In genomic region chr20:57659789-57660509, GRCh38 we compare ENCODE assay signal across 14 cellular contexts. TPM values are rescaled to one million over a fixed set of nuclear protein-coding genes. Genes with fewer than 3 reads are reported as not detected.
A peak's percentile ranks its signal among the peaks of the same experiment; 100 is the strongest.
DNase-seq lines count a peak whose midpoint lies in the region; ATAC-seq, FAIRE-seq and TF ChIP-seq lines count a peak whose summit lies in the region.
"Had no signal": no experiment of that assay in that cellular context is flagged by ENCODE, and none has a peak within 500 bp of the region (broad histone marks: within the 10 kb centered on the region; RNA-seq: fewer than 3 reads in every experiment).

No MANE protein-coding gene starts in this region.

- no peak for TF ChIP-seq EP300 in H1 (IDR thresholded peaks at IDR 0.05; ENCODE audit: borderline replicate concordance in 1 of 2, low read depth in 2 of 2, low read length in 2 of 2)

- no peak overlapping the region for H2BK20ac ChIP-seq in H1 (ENCODE audit: low read length)

- no peaks in the 10 kb centered on the region for H3K36me3 Mint-ChIP-seq in neural progenitor cell
- peaks cover 22% of the 10 kb centered on the region for H3K36me3 Mint-ChIP-seq in stimulated activated memory B cell treated with anti-CD40 and anti-IgM and Interleukin-4, amounts not matched to agents 10 μg/mL and 1 μg/mL and 100 μg/mL, for 72 hours

- no peak overlapping the region for H4K91ac ChIP-seq in H1 (replicated peaks; ENCODE audit: insufficient read length, low read length)

- TF ChIP-seq CTCF in right atrium auricular region (IDR thresholded peaks at IDR 0.05) (no peak), H1 (IDR thresholded peaks at IDR 0.05; ENCODE audit: control extremely low read depth in 1 of 3, insufficient read depth in 1 of 3, low read depth in 1 of 3, low read length in 3 of 3) (no peak), neural progenitor cell (IDR thresholded peaks at IDR 0.05) (no peak)

- H2AFZ ChIP-seq in H1 (ENCODE audit: low read length) (no peak overlapping the region), neural progenitor cell (replicated peaks) (no peak overlapping the region)
- H2AFZ ChIP-seq: hepatocyte had no signal

- H3K9me3 ChIP-seq in right atrium auricular region, result no peaks in the 10 kb centered on the region
- H3K9me3 ChIP-seq in H1 (ENCODE audit: insufficient read depth in 2 of 2, low read depth in 1 of 2, low read length in 1 of 2), result no peaks in the 10 kb centered on the region
- H3K9me3 ChIP-seq in neural progenitor cell (ENCODE audit: low read depth), result no peaks in the 10 kb centered on the region

- no peak for ATAC-seq in Right ventricle myocardium superior (ENCODE audit: poor library complexity)
- no peak for ATAC-seq in GM18909 (IDR thresholded peaks at IDR 0.05; ENCODE audit: poor library complexity, unreplicated experiment)
- ATAC-seq in stimulated activated memory B cell treated with anti-CD40 and anti-IgM and Interleukin-4, amounts not matched to agents 10 μg/mL and 1 μg/mL and 100 μg/mL, for 72 hours, result no peak

- H2BK12ac ChIP-seq in H1 (ENCODE audit: low read depth, low read length), result 0 out of 2 replicates have a peak overlapping the region, but pooled peaks have one; percentile 68

- H3K79me1 ChIP-seq in H1 (ENCODE audit: low read depth, low read length), result peaks cover 16% of the 10 kb centered on the region

- no peak overlapping the region for H3K23ac ChIP-seq in H1 (ENCODE audit: insufficient read length)

- CTCF ChIA-PET in H1 (lab: Charles Lee; ENCODE audit: partially characterized antibody), result interaction anchor here (0.6 to 1.6 kb wide), 6 partner anchors 8 to 521 kb away, joined by 3 to 6 read pairs (median 4); no protein-coding TSS in a partner anchor

- H3K18ac ChIP-seq in H1 (ENCODE audit: extremely low read depth, low read length), result no peak overlapping the region; the same call in 1 of the 2 replicates

- H4K5ac ChIP-seq in H1 (ENCODE audit: insufficient read length, low read depth, low read length), result no peak overlapping the region

- H2BK15ac ChIP-seq in H1 (ENCODE audit: low read length), result no peak overlapping the region

- peaks cover 0 to 27% of the 10 kb centered on the region in 2 donors for H3K4me1 ChIP-seq in right atrium auricular region
- H3K4me1 ChIP-seq in H1 (replicated peaks in 1 of 4; ENCODE audit: control insufficient read depth in 3 of 4, insufficient read depth in 4 of 4, low read length in 3 of 4), result peaks cover 0 to 13% (median 0%) of the 10 kb centered on the region in 4 experiments; a peak in 4 of 7 replicates
- H3K4me1 ChIP-seq in neural progenitor cell, result peaks cover 7% of the 10 kb centered on the region

- H3K4me2 ChIP-seq in H1 (ENCODE audit: insufficient read depth in 1 of 2, low read depth in 2 of 2, low read length in 2 of 2) (no peak overlapping the region), neural progenitor cell (no peak overlapping the region)
- H3K4me2 ChIP-seq: hepatocyte had no signal

- intact Hi-C loops in Right ventricle myocardium superior (cut with DNase I), result loop anchor here (5.0 kb wide), 1 partner anchor 517 kb away; no protein-coding TSS in a partner anchor

- POLR2A ChIA-PET in H1 (lab: Charles Lee; ENCODE audit: partially characterized antibody), result interaction anchor here (0.6 kb wide), 1 partner anchor 333 kb away, joined by 3 read pairs; no protein-coding TSS in a partner anchor

- peak overlapping the region; percentile 23 for H3K27ac Mint-ChIP-seq in neural progenitor cell
- H3K27ac Mint-ChIP-seq in stimulated activated memory B cell treated with anti-CD40 and anti-IgM and Interleukin-4, amounts not matched to agents 10 μg/mL and 1 μg/mL and 100 μg/mL, for 72 hours, result no peak overlapping the region

- H2AK5ac ChIP-seq in H1 (ENCODE audit: low read depth, low read length), result no peak overlapping the region; the same call in 1 of the 2 replicates

- H3K36me3 ChIP-seq in right atrium auricular region (peaks cover 28% of the 10 kb centered on the region), H1 (ENCODE audit: control insufficient read depth in 2 of 4, insufficient read depth in 4 of 4, low read length in 3 of 4) (peaks cover 0 to 5% (median 2%) of the 10 kb centered on the region in 4 experiments; a peak in 3 of 8 replicates), neural progenitor cell (no peaks in the 10 kb centered on the region)

- peak overlapping the region; percentile 92 for H3K56ac ChIP-seq in H1 (replicated peaks; ENCODE audit: insufficient read length, low read depth, low read length)

- H3K79me2 ChIP-seq in H1 (ENCODE audit: control insufficient read depth in 1 of 2, insufficient read depth in 2 of 2, low read length in 2 of 2) (peaks cover 0 to 26% of the 10 kb centered on the region in 2 experiments; a peak in 3 of 4 replicates), neural progenitor cell (ENCODE audit: low read depth) (no peaks in the 10 kb centered on the region)

- H3K27me3 Mint-ChIP-seq in neural progenitor cell (ENCODE audit: insufficient read depth, low read depth), result peaks cover 12% of the 10 kb centered on the region
- no peaks in the 10 kb centered on the region for H3K27me3 Mint-ChIP-seq in stimulated activated memory B cell treated with anti-CD40 and anti-IgM and Interleukin-4, amounts not matched to agents 10 μg/mL and 1 μg/mL and 100 μg/mL, for 72 hours

- no peak overlapping the region for H3K27ac ChIP-seq in right atrium auricular region
- no peak overlapping the region for H3K27ac ChIP-seq in H1 (ENCODE audit: low read depth, low read length)
- H3K27ac ChIP-seq in neural progenitor cell, result no peak overlapping the region
- H3K27ac ChIP-seq: hepatocyte had no signal

- H4K8ac ChIP-seq in H1 (ENCODE audit: extremely low read depth, insufficient read depth, low read length), result no peak overlapping the region; the same call in 1 of the 2 replicates

- H2BK5ac ChIP-seq in H1 (ENCODE audit: low read depth, low read length), result peak overlapping the region; percentile 60

- peaks cover 2 to 21% of the 10 kb centered on the region in 2 experiments for H4K20me1 ChIP-seq in H1 (replicated peaks in 1 of 2; ENCODE audit: control insufficient read depth in 1 of 2, insufficient read depth in 2 of 2, low read length in 2 of 2)
- H4K20me1 ChIP-seq in neural progenitor cell (ENCODE audit: low read depth), result no peaks in the 10 kb centered on the region

- no peak for FAIRE-seq in H1 (lab: Jason Lieb, UNC)

- H3K14ac ChIP-seq in H1 (ENCODE audit: insufficient read length), result no peak overlapping the region

- H3K27me3 ChIP-seq in right atrium auricular region, result no peaks in the 10 kb centered on the region
- no peaks in the 10 kb centered on the region for H3K27me3 ChIP-seq in H1 (replicated peaks in 1 of 4; ENCODE audit: control insufficient read depth in 3 of 4, extremely low read depth in 1 of 4, insufficient read depth in 3 of 4, low read length in 3 of 4)
- H3K27me3 ChIP-seq in neural progenitor cell, result no peaks in the 10 kb centered on the region
- H3K27me3 ChIP-seq: hepatocyte had no signal

- H3K23me2 ChIP-seq in H1 (ENCODE audit: low read depth, low read length), result peaks cover 8% of the 10 kb centered on the region; the same call in 1 of the 2 replicates

- H3K4me3 ChIP-seq in right atrium auricular region (no peak overlapping the region), H1 (ENCODE audit: extremely low read depth in 1 of 4, insufficient read depth in 2 of 4, low read depth in 3 of 4, low read length in 4 of 4) (no peak overlapping the region), neural progenitor cell (no peak overlapping the region)
- H3K4me3 ChIP-seq: hepatocyte had no signal

- H3K9ac ChIP-seq in H1 (replicated peaks in 1 of 4; ENCODE audit: extremely low read depth in 1 of 4, low read depth in 3 of 4, low read length in 3 of 4) (no peak overlapping the region), neural progenitor cell (no peak overlapping the region)

- DNase-seq in Right ventricle myocardium superior (peak; percentile 21), right atrium auricular region (ENCODE audit: low spot score) (no peak), H1 (ENCODE audit: low read depth in 1 of 2, low spot score in 2 of 2) (peak in 1 of 2 experiments; percentile 43), neural progenitor cell (ENCODE audit: low spot score) (no peak), hypothalamus (lab: John Stamatoyannopoulos, UW) (no peak), NCI-H526 (lab: John Stamatoyannopoulos, UW) (no peak)
- DNase-seq: activated CD4-positive, alpha-beta T cell treated with anti-CD3 and anti-CD28 coated beads, Interleukin-2, amount 50 U/mL, for 4 hours; GF-D8; NCI-H1048; NCI-H748 treated with DMSO at 0.1 percent for 48 hours had no signal

- TF ChIP-seq POLR2A in H1 (IDR thresholded peaks at IDR 0.05; ENCODE audit: control extremely low read depth in 1 of 2, low read depth in 2 of 2, low read length in 2 of 2), result no peak

- no peak for TF ChIP-seq RAD21 in H1 (IDR thresholded peaks at IDR 0.05 in 1 of 2, conservative IDR thresholded peaks at IDR 0.05 in 1 of 2; ENCODE audit: low read depth in 2 of 2, low read length in 2 of 2)

- H3F3A ChIP-seq in neural progenitor cell (ENCODE audit: low read depth), result no peaks in the 10 kb centered on the region

- WGBS in H1 (ENCODE audit: extremely low coverage in 1 of 2, insufficient coverage in 1 of 2, insufficient read length in 1 of 2, insufficient replicate concordance in 2 of 2, low coverage in 1 of 2, low lambda C conversion rate in 2 of 2, missing lambda C conversion rate in 1 of 2), 2 experiments, result 92 to 95% methylated on average over 3 to 20 of the region's 20 CpGs

- no peaks in the 10 kb centered on the region for H3K9me3 Mint-ChIP-seq in neural progenitor cell
- H3K9me3 Mint-ChIP-seq in stimulated activated memory B cell treated with anti-CD40 and anti-IgM and Interleukin-4, amounts not matched to agents 10 μg/mL and 1 μg/mL and 100 μg/mL, for 72 hours, result no peaks in the 10 kb centered on the region

- peaks cover 8% of the 10 kb centered on the region for H3K4me1 Mint-ChIP-seq in neural progenitor cell
- H3K4me1 Mint-ChIP-seq in stimulated activated memory B cell treated with anti-CD40 and anti-IgM and Interleukin-4, amounts not matched to agents 10 μg/mL and 1 μg/mL and 100 μg/mL, for 72 hours, result peaks cover 45% of the 10 kb centered on the region

- no peak overlapping the region for H2BK120ac ChIP-seq in H1 (replicated peaks; ENCODE audit: low read depth, low read length)

- H3K4ac ChIP-seq in H1 (replicated peaks; ENCODE audit: insufficient read length, low read depth, low read length), result no peak overlapping the region

- H3K4me3 Mint-ChIP-seq in neural progenitor cell, result no peak overlapping the region
- no peak overlapping the region for H3K4me3 Mint-ChIP-seq in stimulated activated memory B cell treated with anti-CD40 and anti-IgM and Interleukin-4, amounts not matched to agents 10 μg/mL and 1 μg/mL and 100 μg/mL, for 72 hours

RNA-seq across cellular contexts. Expression of gene ZBP1, which starts 39.7 kb away (rescaled TPM):
- total RNA-seq in Right ventricle myocardium superior (not detected), right atrium auricular region (not detected), neural progenitor cell (ENCODE audit: low replicate concordance) (not detected in 2 replicates)
- not detected in 2 replicates for total RNA-seq in H1 (2021; fragmentation: NEBNext Ultra II Directional; extraction: Animal tissue kit (Norgen Biotek cat#: 25700))
- not detected in 2 replicates for polyA plus RNA-seq in H1 (2011; rRNA removed)
- polyA plus RNA-seq in H1 (2011; cell fraction: cytosol; rRNA removed), result not detected
- polyA plus RNA-seq in H1 (2011; cell fraction: nucleus; rRNA removed), result not detected
- polyA plus RNA-seq in H1 (2012, experiment 1 of 2), result not detected in 4 replicates
- polyA plus RNA-seq in H1 (2012, experiment 2 of 2), result not detected
- polyA plus RNA-seq in H1 (2013, experiment 1 of 2), result not detected
- polyA plus RNA-seq in H1 (2013, experiment 2 of 2), result not detected
- polyA minus RNA-seq in H1 (2011; rRNA and poly(A)+ RNA removed), result not detected in 2 replicates
- not detected for polyA minus RNA-seq in H1 (2011; cell fraction: cytosol; rRNA and poly(A)+ RNA removed)
- polyA minus RNA-seq in H1 (2011; cell fraction: nucleus; rRNA and poly(A)+ RNA removed), result not detected
- total RNA-seq: hepatocyte had no signal
- polyA plus RNA-seq: BJ, hepatocyte had no signal

RNA-seq across cellular contexts. Expression of gene PMEPA1, which starts 49.9 kb away (rescaled TPM):
- 21.5 TPM for total RNA-seq in Right ventricle myocardium superior
- total RNA-seq in right atrium auricular region, result 10 to 100 TPM; 12.5 to 16.7 TPM
- total RNA-seq in H1 (2021; fragmentation: NEBNext Ultra II Directional; extraction: Animal tissue kit (Norgen Biotek cat#: 25700)), result 20.0 and 20.5 TPM in 2 replicates
- 12.7 and 18.1 TPM in 2 replicates for polyA plus RNA-seq in H1 (2011; rRNA removed)
- 10.3 TPM for polyA plus RNA-seq in H1 (2011; cell fraction: cytosol; rRNA removed)
- polyA plus RNA-seq in H1 (2011; cell fraction: nucleus; rRNA removed), result 21.0 TPM
- 3.8 to 11.4 TPM (median 10.2 TPM) in 4 replicates for polyA plus RNA-seq in H1 (2012, experiment 1 of 2)
- 7.9 TPM for polyA plus RNA-seq in H1 (2012, experiment 2 of 2)
- 17.9 TPM for polyA plus RNA-seq in H1 (2013, experiment 1 of 2)
- 19.1 TPM for polyA plus RNA-seq in H1 (2013, experiment 2 of 2)
- 5.6 and 6.0 TPM in 2 replicates for polyA minus RNA-seq in H1 (2011; rRNA and poly(A)+ RNA removed)
- polyA minus RNA-seq in H1 (2011; cell fraction: cytosol; rRNA and poly(A)+ RNA removed), result 15.3 TPM
- polyA minus RNA-seq in H1 (2011; cell fraction: nucleus; rRNA and poly(A)+ RNA removed), result 12.0 TPM
- 0.03 and 1.7 TPM in 2 replicates for total RNA-seq in neural progenitor cell (ENCODE audit: low replicate concordance)
